13 cellular contexts compared by ENCODE assay signal in genomic region chr7:135748770-135749169, GRCh38. TPM values are rescaled to one million over a fixed set of nuclear protein-coding genes. Genes with fewer than 3 reads are reported as not detected.
DNase-seq lines count a peak whose midpoint lies in the region; ATAC-seq, FAIRE-seq and TF ChIP-seq lines count a peak whose summit lies in the region.
"Had no signal": no experiment of that assay in that cellular context is flagged by ENCODE, and none has a peak within 500 bp of the region (broad histone marks: within the 10 kb centered on the region; RNA-seq: fewer than 3 reads in every experiment).

Gene FAM180A, minus strand, starts transcription at chr7:135748813. Its CDS starts 233 bp downstream, at chr7:135748580.

- H3K79me2 ChIP-seq in K562 (ENCODE audit: control insufficient read depth, insufficient read depth, low read length) = no peaks in the 10 kb centered on the region
- no peaks in the 10 kb centered on the region for H3K79me2 ChIP-seq in SK-N-SH (ENCODE audit: insufficient read depth)

- DNase-seq in COLO829 (ENCODE audit: low spot score) (peak; percentile 92), K562 (ENCODE audit: extremely low read depth in 1 of 4, low spot score in 3 of 4) (no peak), left ventricle myocardium inferior (peak; percentile 74), SK-N-SH (no peak), NCI-H526 treated with DMSO at 0.1 percent for 48 hours (lab: John Stamatoyannopoulos, UW) (no peak), foreskin melanocyte (no peak)
- no peak for DNase-seq in activated naive CD8-positive, alpha-beta T cell treated with anti-CD3 and anti-CD28 coated beads for 36 hours
- DNase-seq: CD4-positive, alpha-beta T cell; T-helper 2 cell had no signal

- CTCF ChIA-PET in K562 (lab: Yijun Ruan, JAX; ENCODE audit: low intra/inter-chr PET ratio) = no interaction called here
- CTCF ChIA-PET in SK-N-SH (lab: Yijun Ruan, JAX) = interaction anchor here (0.7 to 1.1 kb wide), 2 partner anchors 26 to 332 kb away, joined by 3 to 4 read pairs; no protein-coding TSS in a partner anchor

- BruUV-seq in K562 (replicated peaks; lab: Mats Ljungman, UMichigan) = no TSS peak

- POLR2A ChIA-PET in K562 (lab: Yijun Ruan, JAX) (interaction anchor here (0.6 kb wide), 1 partner anchor 10 kb away, joined by 4 read pairs; no protein-coding TSS in a partner anchor), SK-N-SH (lab: Yijun Ruan, JAX) (no interaction called here)

- H4K20me1 ChIP-seq in K562 (replicated peaks; ENCODE audit: control insufficient read depth, insufficient read depth, low read length) = no peaks in the 10 kb centered on the region
- no peaks in the 10 kb centered on the region for H4K20me1 ChIP-seq in SK-N-SH (ENCODE audit: insufficient read depth)

- no peak; the same call in 1 of the 3 replicates for ATAC-seq in K562
- ATAC-seq: GM12878 had no signal

- H3K4me3 ChIP-seq in K562 (no peak within 1 kb of the TSS), left ventricle myocardium inferior (peak within 1 kb of the TSS; percentile 62), skeletal muscle satellite cell (ENCODE audit: low read length) (peak within 1 kb of the TSS; percentile 72), SK-N-SH (ENCODE audit: low read depth in 2 of 2, low read length in 1 of 2) (no peak within 1 kb of the TSS)
- H3K4me3 ChIP-seq: GM12878 had no signal

- intact Hi-C loops in K562 (cut with micrococcal nuclease) (no loop called here), left ventricle myocardium inferior (cut with micrococcal nuclease) (no loop called here)

- no peaks in the 10 kb centered on the region for H3K4me1 Mint-ChIP-seq in activated naive CD8-positive, alpha-beta T cell treated with anti-CD3 and anti-CD28 coated beads for 36 hours

- TF ChIP-seq CTCF in K562 (IDR thresholded peaks at IDR 0.05 in 2 of 3, conservative IDR thresholded peaks at IDR 0.05 in 1 of 3; ENCODE audit: insufficient read depth in 2 of 3, low read depth in 1 of 3, low read length in 3 of 3) (no peak), left ventricle myocardium inferior (IDR thresholded peaks at IDR 0.05; ENCODE audit: borderline replicate concordance) (no peak), SK-N-SH (IDR thresholded peaks at IDR 0.05) (no peak)

- no peaks in the 10 kb centered on the region for H3K9me2 ChIP-seq in SK-N-SH

- H3K27ac ChIP-seq in K562 (ENCODE audit: extremely low read depth, low read depth, low read length) (no peak within 1 kb of the TSS), left ventricle myocardium inferior (replicated peaks) (peak within 1 kb of the TSS; percentile 81), SK-N-SH (ENCODE audit: low read depth in 2 of 2, low read length in 1 of 2) (no peak within 1 kb of the TSS)

- no peak for TF ChIP-seq POLR2A in K562 (conservative IDR thresholded peaks at IDR 0.05)

- H3K9me3 ChIP-seq in K562 (replicated peaks; ENCODE audit: control insufficient read depth, insufficient read depth, low read depth, low read length) (no peaks in the 10 kb centered on the region), left ventricle myocardium inferior (replicated peaks) (no peaks in the 10 kb centered on the region), skeletal muscle satellite cell (replicated peaks; ENCODE audit: low read length) (no peaks in the 10 kb centered on the region), SK-N-SH (no peaks in the 10 kb centered on the region)

- H2AFZ ChIP-seq in K562 (ENCODE audit: low read depth, low read length) (no peak within 1 kb of the TSS), SK-N-SH (ENCODE audit: low read depth) (no peak within 1 kb of the TSS)

- in situ Hi-C loops in K562 (cut with MboI) = no loop called here

- 0 out of 4 replicates have a peak within 1 kb of the TSS, but pooled peaks of 1 of the 2 experiments have one; percentile 30 for H3K9ac ChIP-seq in K562 (ENCODE audit: insufficient read depth in 1 of 2, low read depth in 2 of 2, low read length in 2 of 2)
- H3K9ac ChIP-seq in skeletal muscle satellite cell (ENCODE audit: low read depth, low read length) = peak within 1 kb of the TSS; percentile 68
- H3K9ac ChIP-seq in SK-N-SH = no peak within 1 kb of the TSS

- H3K36me3 ChIP-seq in K562 (ENCODE audit: control insufficient read depth, insufficient read depth, low read length) = no peaks in the 10 kb centered on the region
- no peaks in the 10 kb centered on the region for H3K36me3 ChIP-seq in left ventricle myocardium inferior
- H3K36me3 ChIP-seq in skeletal muscle satellite cell (ENCODE audit: insufficient read depth, low read length) = no peaks in the 10 kb centered on the region
- H3K36me3 ChIP-seq in SK-N-SH (replicated peaks in 1 of 2; ENCODE audit: control insufficient read depth in 1 of 2, insufficient read depth in 2 of 2, low read length in 1 of 2) = no peaks in the 10 kb centered on the region

- no peaks in the 10 kb centered on the region for H3K4me1 ChIP-seq in K562 (replicated peaks in 1 of 2; ENCODE audit: control insufficient read depth in 2 of 2, insufficient read depth in 2 of 2, low read length in 2 of 2)
- H3K4me1 ChIP-seq in left ventricle myocardium inferior = peaks cover 36% of the 10 kb centered on the region
- peaks cover 51% of the 10 kb centered on the region for H3K4me1 ChIP-seq in skeletal muscle satellite cell (ENCODE audit: control insufficient read depth, insufficient read depth, low read length)
- H3K4me1 ChIP-seq in SK-N-SH (ENCODE audit: control insufficient read depth in 1 of 2, insufficient read depth in 2 of 2, low read depth in 1 of 2, low read length in 1 of 2) = peaks cover 0 to 20% of the 10 kb centered on the region in 2 experiments; a peak in 2 of 4 replicates

- H3K27me3 Mint-ChIP-seq in activated naive CD8-positive, alpha-beta T cell treated with anti-CD3 and anti-CD28 coated beads for 36 hours = peaks cover 3% of the 10 kb centered on the region

- no peak for TF ChIP-seq RAD21 in K562 (CRISPR knock-in tag; conservative IDR thresholded peaks at IDR 0.05 in 1 of 2, IDR thresholded peaks at IDR 0.05 in 1 of 2)
- TF ChIP-seq RAD21 in SK-N-SH (IDR thresholded peaks at IDR 0.05; ENCODE audit: low read length) = no peak

- no peak for FAIRE-seq in K562 (lab: Jason Lieb, UNC)
- FAIRE-seq: GM12878 had no signal

- H3K9me3 Mint-ChIP-seq in activated naive CD8-positive, alpha-beta T cell treated with anti-CD3 and anti-CD28 coated beads for 36 hours = no peaks in the 10 kb centered on the region
- H3K9me3 Mint-ChIP-seq: CD4-positive, alpha-beta T cell had no signal

- H3K4me2 ChIP-seq in K562 (ENCODE audit: insufficient read depth, low read length) (no peak within 1 kb of the TSS), skeletal muscle satellite cell (ENCODE audit: low read length) (peak within 1 kb of the TSS; percentile 87), SK-N-SH (no peak within 1 kb of the TSS)

- H3F3A ChIP-seq in SK-N-SH (replicated peaks; ENCODE audit: insufficient read depth) = peaks cover 24% of the 10 kb centered on the region

- no peaks in the 10 kb centered on the region for H3K36me3 Mint-ChIP-seq in activated naive CD8-positive, alpha-beta T cell treated with anti-CD3 and anti-CD28 coated beads for 36 hours

- no peak within 1 kb of the TSS for H3K4me3 Mint-ChIP-seq in activated naive CD8-positive, alpha-beta T cell treated with anti-CD3 and anti-CD28 coated beads for 36 hours
- H3K4me3 Mint-ChIP-seq: CD4-positive, alpha-beta T cell had no signal

- H3K9me1 ChIP-seq in K562 (ENCODE audit: control insufficient read depth, insufficient read depth, low read length) = no peaks in the 10 kb centered on the region

- peaks cover 49 to 64% of the 10 kb centered on the region in 2 experiments for H3K27me3 ChIP-seq in K562 (ENCODE audit: control insufficient read depth in 2 of 2, insufficient read depth in 2 of 2, low read length in 2 of 2)
- H3K27me3 ChIP-seq in left ventricle myocardium inferior (ENCODE audit: low read depth) = no peaks in the 10 kb centered on the region
- H3K27me3 ChIP-seq in skeletal muscle satellite cell (ENCODE audit: control insufficient read depth, insufficient read depth, low read length) = no peaks in the 10 kb centered on the region
- H3K27me3 ChIP-seq in SK-N-SH (ENCODE audit: insufficient read depth) = no peaks in the 10 kb centered on the region

- no peak within 1 kb of the TSS for H3K27ac Mint-ChIP-seq in activated naive CD8-positive, alpha-beta T cell treated with anti-CD3 and anti-CD28 coated beads for 36 hours
- H3K27ac Mint-ChIP-seq: CD4-positive, alpha-beta T cell had no signal

- WGBS in K562 (ENCODE audit: insufficient coverage, low coverage, missing lambda C conversion rate) = 3% methylated on average over 11 of the region's 11 CpGs
- WGBS in SK-N-SH (ENCODE audit: low lambda C conversion rate) = 82% methylated on average over 11 of the region's 11 CpGs

- TF ChIP-seq EP300 in K562 (IDR thresholded peaks at IDR 0.05; ENCODE audit: low read length) = no peak
- TF ChIP-seq EP300 in SK-N-SH (IDR thresholded peaks at IDR 0.05; ENCODE audit: borderline replicate concordance in 1 of 2, low read depth in 1 of 2, low read length in 1 of 2) = no peak

TF ChIP-seq in K562, 482 proteins besides CTCF, POLR2A, EP300 and RAD21 (continues in another document):
- TF ChIP-seq NFATC3 (IDR thresholded peaks at IDR 0.05) = no peak

TF ChIP-seq in SK-N-SH, 30 proteins besides CTCF, POLR2A, EP300 and RAD21 (continues in another document):
- TF ChIP-seq RCOR1 (IDR thresholded peaks at IDR 0.05; ENCODE audit: low read length) (no peak), YY1 (IDR thresholded peaks at IDR 0.05; ENCODE audit: low read depth) (no peak)

RNA-seq across cellular contexts. Expression of gene FAM180A, which starts in this region (rescaled TPM):
- not detected in 2 replicates for total RNA-seq in K562 (2011; cell fraction: chromatin; rRNA removed; ENCODE audit: low replicate concordance)
- total RNA-seq in K562 (2011; cell fraction: nucleolus; rRNA removed) = not detected in 2 replicates
- not detected in 2 replicates for total RNA-seq in K562 (2011; cell fraction: nucleoplasm; rRNA removed)
- total RNA-seq in K562 (2014; rRNA removed) (not detected in 2 replicates), K562 (2014; rRNA removed; fragmentation: Illumina TruSeq; extraction: Trizol) (not detected in 2 replicates), K562 (2015; rRNA removed; fragmentation: Illumina TruSeq; extraction: Trizol) (not detected in 2 replicates), K562 (2021) (not detected in 2 replicates), left ventricle myocardium inferior (19.7 TPM)
- polyA plus RNA-seq in K562 (2011; rRNA removed) (not detected in 2 replicates), K562 (2014; fragmentation: Illumina TruSeq; extraction: Trizol) (not detected in 2 replicates), K562 (2014; fragmentation: Nextera tagmentation; extraction: Ambion mirVana) (not detected), K562 (2014; rRNA removed) (not detected in 2 replicates), SK-N-SH (2012; rRNA removed) (0.08 and 0.10 TPM in 2 replicates)
- polyA plus RNA-seq in K562 (2011; cell fraction: cytosol; rRNA removed) = not detected in 2 replicates
- polyA plus RNA-seq in K562 (2011; cell fraction: nucleus; rRNA removed) = not detected in 2 replicates
- polyA plus RNA-seq in K562 (2012) = 0.07 TPM in 1 of 2 replicates, not detected in the other
- polyA minus RNA-seq in K562 (2011; rRNA and poly(A)+ RNA removed) = not detected in 2 replicates
- not detected in 2 replicates for polyA minus RNA-seq in K562 (2011; cell fraction: cytosol; rRNA and poly(A)+ RNA removed)
- not detected in 2 replicates for polyA minus RNA-seq in K562 (2011; cell fraction: nucleus; rRNA and poly(A)+ RNA removed)
- total RNA-seq in skeletal muscle satellite cell (2012; rRNA removed) = 35.6 and 43.9 TPM in 2 replicates
- polyA plus RNA-seq in SK-N-SH (2012; cell fraction: cytosol; rRNA removed) = 0.04 and 0.09 TPM in 2 replicates
- 0.08 and 0.12 TPM in 2 replicates for polyA plus RNA-seq in SK-N-SH (2012; cell fraction: nucleus; rRNA removed)
- total RNA-seq in activated naive CD8-positive, alpha-beta T cell treated with anti-CD3 and anti-CD28 coated beads for 36 hours = not detected
- total RNA-seq: CD4-positive, alpha-beta T cell; dermis microvascular lymphatic vessel endothelial cell; GM12878; kidney epithelial cell had no signal
- polyA plus RNA-seq: GM12878 had no signal

Comparison
In these comparisons a context has a peak if more than half of its experiments do, and no peak if none do; other contexts are left out.
1. RNA of gene FAM180A (total RNA-seq): 19.7 TPM in left ventricle myocardium inferior (single experiment); not detected in K562 and not detected in activated naive CD8-positive, alpha-beta T cell treated with anti-CD3 and anti-CD28 coated beads for 36 hours; every median in the first group is over 10 times any median in the second.
2. DNase-seq: peak in COLO829 (single experiment) and left ventricle myocardium inferior (single experiment); none in K562 (0 of 4), SK-N-SH (single experiment), NCI-H526 treated with DMSO at 0.1 percent for 48 hours (single experiment), activated naive CD8-positive, alpha-beta T cell treated with anti-CD3 and anti-CD28 coated beads for 36 hours (single experiment) and foreskin melanocyte (single experiment).
3. H3K4me3 ChIP-seq: peak in left ventricle myocardium inferior (single experiment) and skeletal muscle satellite cell (single experiment); none in K562 (single experiment) and SK-N-SH (0 of 2).